8 cellular contexts compared by ENCODE assay signal in genomic region chr2:133171396-133172004, GRCh38.
A peak's percentile ranks its signal among the peaks of the same experiment; 100 is the strongest.
DNase-seq lines count a peak whose midpoint lies in the region; ATAC-seq and TF ChIP-seq lines count a peak whose summit lies in the region.

No MANE protein-coding gene starts in this region.

- H3K4me3 ChIP-seq in brain microvascular endothelial cell (ENCODE audit: low read depth, low read length) (no peak overlapping the region), left lung (no peak overlapping the region)

- H3K36me3 ChIP-seq in brain microvascular endothelial cell (replicated peaks), result no peaks in the 10 kb centered on the region
- no peaks in the 10 kb centered on the region for H3K36me3 ChIP-seq in left lung

- peak; percentile 84 for DNase-seq in DMS153 treated with DMSO at 0.1 percent for 48 hours (lab: John Stamatoyannopoulos, UW; ENCODE audit: unreplicated experiment)
- peak; percentile 11 for DNase-seq in NCI-H446 treated with DMSO at 0.1 percent for 48 hours (lab: John Stamatoyannopoulos, UW)
- peak; percentile 58 for DNase-seq in brain microvascular endothelial cell
- DNase-seq in left lung, result no peak
- DNase-seq in epidermal melanocyte (ENCODE audit: insufficient read length, low spot score), result no peak
- DNase-seq in activated gamma-delta T cell treated with Interleukin-2 at 50 U/mL for 16 hours, result no peak

- in situ Hi-C loops in brain microvascular endothelial cell (cut with HindIII; ENCODE audit: low pct_ligation_motif_present, low sequenced_read_pairs), result no loop called here

- H3K27ac ChIP-seq in brain microvascular endothelial cell (no peak overlapping the region), left lung (no peak overlapping the region)

- H3K27me3 ChIP-seq in brain microvascular endothelial cell (replicated peaks), result no peaks in the 10 kb centered on the region
- no peaks in the 10 kb centered on the region for H3K27me3 ChIP-seq in left lung

- ATAC-seq in HG02798 (IDR thresholded peaks at IDR 0.05; ENCODE audit: poor library complexity, unreplicated experiment) (peak; percentile 42), left lung (peak; percentile 79), HG02588 (IDR thresholded peaks at IDR 0.05; ENCODE audit: unreplicated experiment) (no peak)

- intact Hi-C loops in left lung (cut with DNase I), result loop anchor here in 1 of 2 donors (10.0 kb wide), 1 partner anchor 627 kb away; no protein-coding TSS in a partner anchor

- TF ChIP-seq CTCF in brain microvascular endothelial cell (IDR thresholded peaks at IDR 0.05; ENCODE audit: low read depth, low read length, missing control alignments) (peak; percentile 59), left lung (IDR thresholded peaks at IDR 0.05) (peak; percentile 22 to 61)

- H3K4me1 ChIP-seq in left lung, result no peaks in the 10 kb centered on the region

- H3K9me3 ChIP-seq in left lung, result no peaks in the 10 kb centered on the region

Comparison
In these comparisons a context has a peak if more than half of its experiments do, and no peak if none do; other contexts are left out.
1. DNase-seq: peak in DMS153 treated with DMSO at 0.1 percent for 48 hours (single experiment), NCI-H446 treated with DMSO at 0.1 percent for 48 hours (single experiment) and brain microvascular endothelial cell (single experiment); none in left lung (0 of 2), epidermal melanocyte (single experiment) and activated gamma-delta T cell treated with Interleukin-2 at 50 U/mL for 16 hours (single experiment).